Comparison of ENCODE assay signal across 33 cellular contexts in the genomic region with DNA sequence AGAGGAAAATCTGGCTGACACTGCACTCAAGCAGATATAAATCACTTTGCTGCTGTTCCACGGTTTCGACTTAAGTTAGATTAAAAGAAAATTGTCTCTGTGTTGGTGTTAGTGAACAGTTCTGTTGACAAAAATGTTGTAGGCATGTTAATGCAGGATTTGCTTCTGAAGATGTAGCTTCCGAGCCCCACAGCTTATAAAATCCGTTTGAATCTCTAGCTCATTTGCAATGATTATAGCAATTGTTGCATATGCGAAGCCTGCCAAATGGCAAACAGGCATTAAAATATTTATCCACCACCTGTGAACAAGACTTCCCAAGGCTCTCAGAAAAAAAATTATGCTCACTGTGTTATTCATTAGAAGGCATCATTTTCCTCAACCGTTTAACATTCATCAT. TPM values are rescaled to one million over a fixed set of nuclear protein-coding genes. Genes with fewer than 3 reads are reported as not detected.
"Had no signal": no experiment of that assay in that cellular context is flagged by ENCODE, and none has a peak within 500 bp of the region (broad histone marks: within the 10 kb centered on the region; RNA-seq: fewer than 3 reads in every experiment).

No MANE protein-coding gene starts in this region.

- DNase-seq: activated B cell treated with CpG ODN at 0.5 μM for 24 hours; activated CD4-positive, alpha-beta memory T cell treated with anti-CD3 and anti-CD28 coated beads for 36 hours; activated CD4-positive, alpha-beta T cell treated with anti-CD3 and anti-CD28 coated beads for 4 hours; activated CD4-positive, alpha-beta T cell treated with anti-CD3 and anti-CD28 coated beads, Interleukin-2, amount 50 U/mL, for 1 hour; activated CD4-positive, CD25-positive, alpha-beta regulatory T cell treated with anti-CD3 and anti-CD28 coated beads, Interleukin-2, amount 50 U/mL, for 72 hours; activated CD8-positive, alpha-beta memory T cell treated with anti-CD3 and anti-CD28 coated beads for 24 hours; activated CD8-positive, alpha-beta memory T cell treated with anti-CD3 and anti-CD28 coated beads, Interleukin-2, amount 10 ng/mL, durations not matched to agents 7 days and 5 days; activated CD8-positive, alpha-beta memory T cell treated with anti-CD3 and anti-CD28 coated beads, Interleukin-2, amount 50 U/mL, for 48 hours; activated effector memory CD4-positive, alpha-beta T cell treated with Interleukin-2 at 50 U/mL for 16 hours; activated naive CD4-positive, alpha-beta T cell; activated naive CD4-positive, alpha-beta T cell treated with anti-CD3 and anti-CD28 coated beads, Interleukin-2, amount 50 U/mL, for 16 hours; activated naive CD8-positive, alpha-beta T cell treated with anti-CD3 and anti-CD28 coated beads for 36 hours; activated T-cell treated with anti-CD3 and anti-CD28 coated beads, Interleukin-2, amount 50 U/mL, for 48 hours; amniotic stem cell; aorta; colonic mucosa; MM.1S; MV-4-11; NCI-H1092; NCI-H1436 treated with DMSO at 0.1 percent for 48 hours; NCI-H187; NCI-H2029 treated with DMSO at 0.1 percent for 48 hours; NCI-H2107; NCI-H2171; NCI-H510A; NCI-H774; OCI-M1; Right ventricle myocardium superior; SW 1271; T1000 had no signal

- H3K9ac ChIP-seq: KMS-11 had no signal

- H3K9me3 ChIP-seq: colonic mucosa had no signal

- H3K4me1 ChIP-seq: colonic mucosa had no signal

- H3K4me1 Mint-ChIP-seq: activated B cell treated with CpG ODN at 0.5 μM for 24 hours; activated CD8-positive, alpha-beta memory T cell treated with anti-CD3 and anti-CD28 coated beads, Interleukin-2, amount 10 ng/mL, durations not matched to agents 7 days and 5 days; activated naive CD8-positive, alpha-beta T cell treated with anti-CD3 and anti-CD28 coated beads for 36 hours; central memory CD8-positive, alpha-beta T cell had no signal

- H3K27ac Mint-ChIP-seq: activated B cell treated with CpG ODN at 0.5 μM for 24 hours; activated CD4-positive, alpha-beta memory T cell treated with anti-CD3 and anti-CD28 coated beads for 36 hours; activated CD8-positive, alpha-beta memory T cell treated with anti-CD3 and anti-CD28 coated beads, Interleukin-2, amount 10 ng/mL, durations not matched to agents 7 days and 5 days; activated naive CD8-positive, alpha-beta T cell treated with anti-CD3 and anti-CD28 coated beads for 36 hours had no signal

- H3K36me3 ChIP-seq: cardiac muscle cell, colonic mucosa had no signal

- H3K27me3 ChIP-seq: cardiac muscle cell, colonic mucosa had no signal

- H3K4me2 ChIP-seq: KMS-11 had no signal

- H3K4me3 ChIP-seq: cardiac muscle cell, colonic mucosa had no signal

- H3K4me3 Mint-ChIP-seq: activated B cell treated with CpG ODN at 0.5 μM for 24 hours; activated CD4-positive, alpha-beta memory T cell treated with anti-CD3 and anti-CD28 coated beads for 36 hours; activated CD8-positive, alpha-beta memory T cell treated with anti-CD3 and anti-CD28 coated beads, Interleukin-2, amount 10 ng/mL, durations not matched to agents 7 days and 5 days; activated naive CD8-positive, alpha-beta T cell treated with anti-CD3 and anti-CD28 coated beads for 36 hours; central memory CD8-positive, alpha-beta T cell had no signal

- ATAC-seq: activated CD8-positive, alpha-beta memory T cell treated with anti-CD3 and anti-CD28 coated beads, Interleukin-2, amount 10 ng/mL, durations not matched to agents 7 days and 5 days had no signal

- H3K27ac ChIP-seq: cardiac muscle cell, colonic mucosa, KMS-11 had no signal

- H3K9me3 Mint-ChIP-seq: activated B cell treated with CpG ODN at 0.5 μM for 24 hours; activated CD4-positive, alpha-beta memory T cell treated with anti-CD3 and anti-CD28 coated beads for 36 hours; central memory CD8-positive, alpha-beta T cell had no signal

RNA-seq across cellular contexts. Expression of a gene that starts 14.2 kb away (rescaled TPM):
- total RNA-seq: activated B cell treated with CpG ODN at 0.5 μM for 24 hours had no signal
